In genomic region chr12:123149828-123150272, GRCh38 we compare ENCODE assay signal across 7 cellular contexts. TPM values are rescaled to one million over a fixed set of nuclear protein-coding genes. Genes with fewer than 3 reads are reported as not detected.
DNase-seq lines count a peak whose midpoint lies in the region; TF ChIP-seq lines count a peak whose summit lies in the region.

No MANE protein-coding gene starts in this region.

- H3K4me1 ChIP-seq in Karpas-422 (ENCODE audit: low read length): peaks cover 15% of the 10 kb centered on the region
- H3K4me1 ChIP-seq in adrenal gland (replicated peaks in 1 of 2): peaks cover 20 to 46% of the 10 kb centered on the region in 2 donors
- peaks cover 11 to 54% (median 33%) of the 10 kb centered on the region in 4 donors for H3K4me1 ChIP-seq in stomach

- H3K4me1 Mint-ChIP-seq in immature natural killer cell: peaks cover 34 to 45% of the 10 kb centered on the region in 2 donors

- intact Hi-C loops in adrenal gland (cut with DNase I): loop anchor here (5.0 to 10.0 kb wide), 2 partner anchors 105 to 168 kb away; partner anchors contain the start of gene ARL6IP4 (in 1 of the 2)
- intact Hi-C loops in stomach (cut with DNase I; ENCODE audit: low total_unique reads): loop anchor here (10.0 kb wide), 2 partner anchors 105 to 175 kb away; partner anchors contain the start of gene OGFOD2

- H3K9me3 ChIP-seq in Karpas-422 (ENCODE audit: low read length): no peaks in the 10 kb centered on the region
- no peaks in the 10 kb centered on the region for H3K9me3 ChIP-seq in adrenal gland (replicated peaks in 1 of 3)
- H3K9me3 ChIP-seq in stomach: no peaks in the 10 kb centered on the region

- H3K27me3 ChIP-seq in Karpas-422 (ENCODE audit: low read length): no peaks in the 10 kb centered on the region
- no peaks in the 10 kb centered on the region for H3K27me3 ChIP-seq in adrenal gland
- peaks cover 0 to 9% (median 0%) of the 10 kb centered on the region in 3 donors for H3K27me3 ChIP-seq in stomach

- TF ChIP-seq POLR2A in adrenal gland (IDR thresholded peaks at IDR 0.05) (no peak), stomach (IDR thresholded peaks at IDR 0.05) (no peak)

- no peaks in the 10 kb centered on the region for H3K9me2 ChIP-seq in Karpas-422 (replicated peaks; ENCODE audit: insufficient read depth, low read length)

- no peak for DNase-seq in Karpas-422
- DNase-seq in adrenal gland: peak in 3 of 7 donors; percentile 33 to 56 (median 45)
- no peak for DNase-seq in immature natural killer cell
- DNase-seq in stomach: no peak
- DNase-seq in activated effector memory CD4-positive, alpha-beta T cell treated with anti-CD3 and anti-CD28 coated beads, Interleukin-2, amount 50 U/mL, for 16 hours: no peak
- DNase-seq in HK-2 (ENCODE audit: unreplicated experiment): no peak
- no peak for DNase-seq in NCI-H1436 (lab: John Stamatoyannopoulos, UW)

- H3K4me3 ChIP-seq in Karpas-422 (ENCODE audit: low read length) (peak overlapping the region; percentile 30; the same call in 1 of the 2 replicates), adrenal gland (peak overlapping the region; percentile 9 to 72 (median 50)), stomach (peak overlapping the region; percentile 67 to 87 (median 73))

- H3K4me2 ChIP-seq in Karpas-422 (ENCODE audit: low read depth, low read length, poor library complexity, severe bottlenecking): peak overlapping the region; percentile 42

- no peaks in the 10 kb centered on the region for H3K79me2 ChIP-seq in Karpas-422 (ENCODE audit: low read length)

- no peak overlapping the region for H3K9ac ChIP-seq in Karpas-422 (ENCODE audit: low read length)

- peak overlapping the region; percentile 70 to 83 (median 81) for H3K4me3 Mint-ChIP-seq in immature natural killer cell

- no peaks in the 10 kb centered on the region for H4K20me1 ChIP-seq in Karpas-422 (ENCODE audit: insufficient read depth, low read depth, low read length)

- WGBS in adrenal gland, 4 donors: 16 to 36% (median 24%) methylated on average over 8 to 16 of the region's 16 CpGs
- WGBS in stomach, 5 donors: 23 to 46% (median 27%) methylated on average over 7 to 16 of the region's 16 CpGs

- TF ChIP-seq EP300 in stomach (IDR thresholded peaks at IDR 0.05): no peak

- H3K27ac Mint-ChIP-seq in immature natural killer cell: peak overlapping the region in 4 of 6 donors; percentile 3 to 70 (median 34)

- TF ChIP-seq CTCF in adrenal gland (IDR thresholded peaks at IDR 0.05) (peak in 1 of 6 experiments; percentile 5), stomach (IDR thresholded peaks at IDR 0.05) (no peak)

- H3K36me3 Mint-ChIP-seq in immature natural killer cell: peaks cover 0 to 3% (median 0%) of the 10 kb centered on the region in 3 donors

- no peaks in the 10 kb centered on the region for H3K9me3 Mint-ChIP-seq in immature natural killer cell

- H2AFZ ChIP-seq in Karpas-422 (ENCODE audit: low read length): no peak overlapping the region

- peaks cover 8% of the 10 kb centered on the region; the same call in 1 of the 2 replicates for H3K36me3 ChIP-seq in Karpas-422 (ENCODE audit: insufficient read depth, low read length)
- no peaks in the 10 kb centered on the region for H3K36me3 ChIP-seq in adrenal gland (replicated peaks in 1 of 2)
- H3K36me3 ChIP-seq in stomach: no peaks in the 10 kb centered on the region

- peaks cover 0 to 2% (median 2%) of the 10 kb centered on the region in 3 donors for H3K27me3 Mint-ChIP-seq in immature natural killer cell (ENCODE audit: low read depth in 3 of 3)

- H3K27ac ChIP-seq in Karpas-422 (ENCODE audit: low read length) (no peak overlapping the region), adrenal gland (peak overlapping the region; percentile 26 to 92 (median 88)), stomach (peak overlapping the region; percentile 85 to 92 (median 86))

RNA-seq across cellular contexts. Expression of gene PITPNM2, which starts 1.0 kb away (rescaled TPM):
- total RNA-seq in Karpas-422 (2014; rRNA removed; shearing (Covaris generic); ENCODE audit: low replicate concordance): 0.04 and 0.19 TPM in 2 replicates
- 10 to 100 TPM; 15.5 to 57.4 (median 28.4) TPM for total RNA-seq in adrenal gland
- 10 to 100 TPM; 13.2 to 33.9 (median 18.3) TPM for polyA plus RNA-seq in adrenal gland
- polyA plus RNA-seq in immature natural killer cell: 1 to 10 TPM; 4.7 to 8.6 (median 7.1) TPM
- total RNA-seq in stomach: 10 to 100 TPM in 3 of 5 donors, 1 to 10 TPM in 2; 5.2 to 28.1 (median 13.4) TPM
- polyA plus RNA-seq in stomach: 1 to 10 TPM; 1.8 to 5.9 (median 4.6) TPM
